Comparison of ENCODE assay signal across 8 cellular contexts in the genomic region with DNA sequence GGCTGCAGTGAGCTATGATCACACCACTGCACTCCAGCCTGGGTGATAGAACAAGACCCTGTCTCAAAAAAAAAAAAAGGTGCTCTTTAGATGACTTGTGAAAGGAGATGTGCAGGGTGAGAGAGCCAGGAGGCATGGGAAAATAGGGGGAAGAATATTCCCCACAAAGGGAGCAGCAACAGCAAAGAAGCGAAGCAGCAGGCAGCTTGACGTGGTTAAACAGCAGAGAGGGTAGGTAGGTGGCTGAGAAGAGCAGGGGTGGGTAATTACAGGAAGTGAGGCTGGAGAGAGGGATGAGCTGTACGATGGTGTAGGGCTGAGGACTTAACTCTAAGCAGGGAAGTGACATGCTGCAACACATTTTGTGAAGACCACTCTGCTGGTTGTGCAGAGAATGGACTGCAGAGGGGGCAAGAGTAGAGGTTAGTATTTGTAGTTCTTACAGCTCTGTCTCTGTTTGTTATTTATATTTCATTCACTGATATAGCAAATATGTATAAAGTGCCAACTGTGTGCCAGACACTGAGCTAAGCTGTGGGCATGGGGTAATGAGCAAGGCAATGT. TPM values are rescaled to one million over a fixed set of nuclear protein-coding genes. Genes with fewer than 3 reads are reported as not detected.
DNase-seq lines count a peak whose midpoint lies in the region; ATAC-seq and TF ChIP-seq lines count a peak whose summit lies in the region.

No MANE protein-coding gene starts in this region.

- peak overlapping the region; percentile 85 for H3K4me3 Mint-ChIP-seq in chondrocyte (ENCODE audit: unreplicated experiment)

- DNase-seq in GM03348 (ENCODE audit: low spot score): peak; percentile 45
- DNase-seq in SKM-1 treated with dmso at 0.1 percent for 144 hours (lab: John Stamatoyannopoulos, UW; ENCODE audit: unreplicated experiment): peak; percentile 25
- DNase-seq in chondrocyte (ENCODE audit: low spot score): no peak
- peak; percentile 57 for DNase-seq in myocyte (ENCODE audit: low read depth)
- no peak for DNase-seq in gastrocnemius medialis
- DNase-seq in 8988T: no peak

- no peaks in the 10 kb centered on the region for H3K9me3 ChIP-seq in HUES6 (ENCODE audit: control insufficient read depth, insufficient read depth, low read depth, low read length)
- H3K9me3 ChIP-seq in gastrocnemius medialis: no peaks in the 10 kb centered on the region

- no peak overlapping the region for H2AFZ ChIP-seq in ACC112 (ENCODE audit: low read length, unreplicated experiment)

- H3K36me3 Mint-ChIP-seq in chondrocyte (ENCODE audit: low read depth): peaks cover 6% of the 10 kb centered on the region

- H3K4me1 ChIP-seq in ACC112 (ENCODE audit: control insufficient read depth, insufficient read depth, low read length, unreplicated experiment) (peaks cover 22% of the 10 kb centered on the region), HUES6 (ENCODE audit: control insufficient read depth, insufficient read depth, low read length) (peaks cover 11% of the 10 kb centered on the region), gastrocnemius medialis (peaks cover 19 to 27% of the 10 kb centered on the region in 2 donors)

- peak overlapping the region; percentile 9 for H3K9ac ChIP-seq in HUES6 (ENCODE audit: low read length)

- no peak for TF ChIP-seq POLR2A in gastrocnemius medialis (IDR thresholded peaks at IDR 0.05)

- H3K36me3 ChIP-seq in ACC112 (ENCODE audit: insufficient read depth, low read length): peaks cover 8% of the 10 kb centered on the region; the same call in 1 of the 2 replicates
- H3K36me3 ChIP-seq in HUES6 (ENCODE audit: control insufficient read depth, insufficient read depth, low read length): peaks cover 34% of the 10 kb centered on the region
- peaks cover 0 to 31% of the 10 kb centered on the region in 2 donors for H3K36me3 ChIP-seq in gastrocnemius medialis

- ATAC-seq in gastrocnemius medialis: no peak

- peaks cover 43% of the 10 kb centered on the region for H3K79me2 ChIP-seq in ACC112 (ENCODE audit: control insufficient read depth, insufficient read depth, low read length, unreplicated experiment)

- H3K4me3 ChIP-seq in ACC112 (ENCODE audit: low read depth, low read length) (peak overlapping the region; percentile 89), HUES6 (ENCODE audit: low read depth, low read length) (peak overlapping the region; percentile 37), gastrocnemius medialis (peak overlapping the region in 1 of 4 donors; percentile 85)

- H3K4me1 Mint-ChIP-seq in chondrocyte (ENCODE audit: low read depth): peaks cover 37% of the 10 kb centered on the region

- intact Hi-C loops in gastrocnemius medialis (cut with DNase I; ENCODE audit: low total_unique reads): loop anchor here (2.0 to 10.0 kb wide), 2 partner anchors 85 to 677 kb away; a partner anchor contains a TSS

- peak overlapping the region; percentile 93 for H3K27ac Mint-ChIP-seq in chondrocyte (ENCODE audit: unreplicated experiment)

- no peak overlapping the region for H3K27ac ChIP-seq in ACC112 (ENCODE audit: low read depth, low read length)
- H3K27ac ChIP-seq in HUES6 (ENCODE audit: low read depth, low read length): no peak overlapping the region
- H3K27ac ChIP-seq in gastrocnemius medialis: no peak overlapping the region

- no peaks in the 10 kb centered on the region for H3K27me3 Mint-ChIP-seq in chondrocyte (ENCODE audit: low read depth)

- TF ChIP-seq CTCF in chondrocyte (IDR thresholded peaks at IDR 0.05) (peak; percentile 80), gastrocnemius medialis (IDR thresholded peaks at IDR 0.05 in 4 of 5, conservative IDR thresholded peaks at IDR 0.05 in 1 of 5) (no peak)

- H3K9me3 Mint-ChIP-seq in chondrocyte (ENCODE audit: low read depth): no peaks in the 10 kb centered on the region

- H3K27me3 ChIP-seq in ACC112 (ENCODE audit: insufficient read depth, low read length): no peaks in the 10 kb centered on the region
- H3K27me3 ChIP-seq in HUES6 (ENCODE audit: control insufficient read depth, insufficient read depth, low read length): no peaks in the 10 kb centered on the region
- H3K27me3 ChIP-seq in gastrocnemius medialis: no peaks in the 10 kb centered on the region

- in situ Hi-C loops in gastrocnemius medialis (cut with MboI; ENCODE audit: low sequenced_read_pairs in 4 of 4): loop anchor here in 1 of 4 donors (10.0 kb wide), 1 partner anchor 77 kb away; no protein-coding TSS in a partner anchor

RNA-seq across cellular contexts. Expression of a gene that starts 1.6 kb away (rescaled TPM):
- total RNA-seq in chondrocyte: 16.0 to 19.8 TPM (median 17.3 TPM) in 3 replicates
- total RNA-seq in myocyte: 31.2 and 36.8 TPM in 2 replicates
- 15.9 TPM for polyA plus RNA-seq in myocyte (2012)
- total RNA-seq in gastrocnemius medialis: 10 to 100 TPM; 13.1 to 25.8 (median 14.2) TPM

RNA-seq across cellular contexts. Expression of a gene that starts 42.3 kb away (rescaled TPM):
- total RNA-seq in chondrocyte (23.8 to 28.1 TPM (median 25.7 TPM) in 3 replicates), myocyte (15.5 and 27.3 TPM in 2 replicates), gastrocnemius medialis (10 to 100 TPM; 11.7 to 24.9 (median 16.1) TPM)
- 17.9 TPM for polyA plus RNA-seq in myocyte (2012)

Comparison
In these comparisons a context has a peak if more than half of its experiments do, and no peak if none do; other contexts are left out.
1. DNase-seq: peak in GM03348 (single experiment), SKM-1 treated with dmso at 0.1 percent for 144 hours (single experiment) and myocyte (single experiment); none in chondrocyte (single experiment), gastrocnemius medialis (0 of 2) and 8988T (single experiment).